In the genomic region with DNA sequence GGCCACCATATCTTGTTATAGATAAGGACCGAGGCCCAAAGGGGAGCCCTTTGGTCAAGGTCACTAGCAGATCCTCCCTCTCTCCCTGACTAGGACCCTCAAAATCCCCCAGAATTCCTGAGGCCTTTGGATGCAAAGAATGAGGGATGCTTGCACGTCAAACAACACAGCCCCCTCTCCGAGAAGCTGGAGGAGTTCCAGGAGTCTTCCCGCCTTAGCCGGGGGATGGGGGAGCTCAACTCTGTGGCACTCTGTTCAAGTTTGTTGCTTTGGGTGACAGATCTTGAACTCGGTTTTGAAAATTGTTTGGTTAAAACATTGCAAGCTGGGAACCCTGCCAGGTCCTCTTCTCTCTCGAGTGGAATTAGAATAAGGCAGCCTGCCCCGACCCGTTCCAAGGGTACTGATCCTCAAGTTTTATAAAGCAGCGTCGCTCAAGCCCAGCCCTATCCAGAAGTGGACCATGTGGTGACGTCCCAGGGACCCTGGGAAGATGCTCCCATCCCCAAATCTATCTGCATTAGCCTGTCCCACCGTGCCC, we compare ENCODE assay signal across 13 cellular contexts.
DNase-seq lines count a peak whose midpoint lies in the region; ATAC-seq, FAIRE-seq and TF ChIP-seq lines count a peak whose summit lies in the region.
"Had no signal": no experiment of that assay in that cellular context is flagged by ENCODE, and none has a peak within 500 bp of the region (broad histone marks: within the 10 kb centered on the region; RNA-seq: fewer than 3 reads in every experiment).

No MANE protein-coding gene starts in this region.

- H3K27ac ChIP-seq in right atrium auricular region (peak overlapping the region; percentile 81 to 92), sigmoid colon (peak overlapping the region; percentile 74 to 81 (median 78))
- H3K27ac ChIP-seq: suprapubic skin had no signal

- no peak for TF ChIP-seq EP300 in sigmoid colon (IDR thresholded peaks at IDR 0.05)

- H3K27me3 ChIP-seq in right atrium auricular region (no peaks in the 10 kb centered on the region), sigmoid colon (no peaks in the 10 kb centered on the region)
- H3K27me3 ChIP-seq: suprapubic skin had no signal

- peak overlapping the region in 1 of 2 donors; percentile 57 for H3K27ac Mint-ChIP-seq in effector memory CD8-positive, alpha-beta T cell
- H3K27ac Mint-ChIP-seq: activated naive CD4-positive, alpha-beta T cell treated with anti-CD3 and anti-CD28 coated beads, Interleukin-2, amount 50 U/mL, for 72 hours; CD14-positive monocyte had no signal

- H3K4me3 ChIP-seq in right atrium auricular region (no peak overlapping the region), sigmoid colon (no peak overlapping the region)
- H3K4me3 ChIP-seq: suprapubic skin had no signal

- H3K9me3 Mint-ChIP-seq in effector memory CD8-positive, alpha-beta T cell = no peaks in the 10 kb centered on the region
- H3K9me3 Mint-ChIP-seq: activated naive CD4-positive, alpha-beta T cell treated with anti-CD3 and anti-CD28 coated beads, Interleukin-2, amount 50 U/mL, for 72 hours; CD14-positive monocyte had no signal

- H3K9me3 ChIP-seq in right atrium auricular region = no peaks in the 10 kb centered on the region
- H3K9me3 ChIP-seq in sigmoid colon = no peaks in the 10 kb centered on the region
- H3K9me3 ChIP-seq: suprapubic skin had no signal

- no peak for ATAC-seq in effector memory CD8-positive, alpha-beta T cell (replicated peaks)
- ATAC-seq: activated naive CD4-positive, alpha-beta T cell treated with anti-CD3 and anti-CD28 coated beads, Interleukin-2, amount 50 U/mL, for 72 hours had no signal

- H3K36me3 ChIP-seq in right atrium auricular region = no peaks in the 10 kb centered on the region
- H3K36me3 ChIP-seq in sigmoid colon = no peaks in the 10 kb centered on the region
- H3K36me3 ChIP-seq: suprapubic skin had no signal

- intact Hi-C loops in sigmoid colon (cut with DNase I) = loop anchor here (5.0 to 10.0 kb wide), 2 partner anchors 76 to 228 kb away; no protein-coding TSS in a partner anchor

- no peak for FAIRE-seq in HTR-8/SVneo (lab: Jason Lieb, UNC)
- FAIRE-seq: TTC549 had no signal

- no peak for TF ChIP-seq CTCF in right atrium auricular region (IDR thresholded peaks at IDR 0.05)
- no peak for TF ChIP-seq CTCF in sigmoid colon (IDR thresholded peaks at IDR 0.05)

- no peaks in the 10 kb centered on the region for H3K36me3 Mint-ChIP-seq in effector memory CD8-positive, alpha-beta T cell (ENCODE audit: insufficient read depth)
- H3K36me3 Mint-ChIP-seq: activated naive CD4-positive, alpha-beta T cell treated with anti-CD3 and anti-CD28 coated beads, Interleukin-2, amount 50 U/mL, for 72 hours; CD14-positive monocyte had no signal

- peaks cover 3 to 4% of the 10 kb centered on the region in 2 donors for H3K27me3 Mint-ChIP-seq in effector memory CD8-positive, alpha-beta T cell

- peak; percentile 84 for DNase-seq in NCI-H1105 (lab: John Stamatoyannopoulos, UW)
- DNase-seq in NCI-H524 (lab: John Stamatoyannopoulos, UW) = peak; percentile 54 to 80
- no peak for DNase-seq in right atrium auricular region (ENCODE audit: low spot score)
- no peak for DNase-seq in sigmoid colon
- no peak for DNase-seq in effector memory CD8-positive, alpha-beta T cell
- DNase-seq in activated effector memory CD4-positive, alpha-beta T cell treated with Interleukin-2 at 50 U/mL for 16 hours = no peak
- no peak for DNase-seq in HTR-8/SVneo (ENCODE audit: insufficient read length, low spot score)
- no peak for DNase-seq in stimulated activated CD4-positive, alpha-beta T cell treated with anti-CD3 and anti-CD28 coated beads, Interleukin-15, amount 100 ng/mL, for 24 hours
- DNase-seq: SIG-M5 had no signal

- H3K4me1 Mint-ChIP-seq in effector memory CD8-positive, alpha-beta T cell (ENCODE audit: low read depth in 2 of 2) = peaks cover 0 to 7% of the 10 kb centered on the region in 2 donors
- H3K4me1 Mint-ChIP-seq: CD14-positive monocyte had no signal

- H3K4me3 Mint-ChIP-seq in effector memory CD8-positive, alpha-beta T cell = no peak overlapping the region
- H3K4me3 Mint-ChIP-seq: CD14-positive monocyte had no signal

- no peak for TF ChIP-seq POLR2A in sigmoid colon (IDR thresholded peaks at IDR 0.05)

- H3K4me1 ChIP-seq in right atrium auricular region (peaks cover 3 to 70% of the 10 kb centered on the region in 2 donors), sigmoid colon (peaks cover 0 to 51% (median 40%) of the 10 kb centered on the region in 4 donors)

- 52 to 65% methylated on average over 13 of the region's 13 CpGs for WGBS in sigmoid colon, 2 donors

Comparison
In these comparisons a context has a peak if more than half of its experiments do, and no peak if none do; other contexts are left out.
1. DNase-seq: peak in NCI-H1105 (single experiment) and NCI-H524 (2 of 2); none in right atrium auricular region (single experiment), sigmoid colon (single experiment), effector memory CD8-positive, alpha-beta T cell (0 of 3), activated effector memory CD4-positive, alpha-beta T cell treated with Interleukin-2 at 50 U/mL for 16 hours (single experiment), HTR-8/SVneo (single experiment) and stimulated activated CD4-positive, alpha-beta T cell treated with anti-CD3 and anti-CD28 coated beads, Interleukin-15, amount 100 ng/mL, for 24 hours (single experiment).